In genomic region chr11:57776101-57776511, GRCh38 we compare ENCODE assay signal across 9 cellular contexts. TPM values are rescaled to one million over a fixed set of nuclear protein-coding genes. Genes with fewer than 3 reads are reported as not detected.
DNase-seq lines count a peak whose midpoint lies in the region; TF ChIP-seq lines count a peak whose summit lies in the region.
"Had no signal": no experiment of that assay in that cellular context is flagged by ENCODE, and none has a peak within 500 bp of the region (broad histone marks: within the 10 kb centered on the region; RNA-seq: fewer than 3 reads in every experiment).

No MANE protein-coding gene starts in this region.

- H3K9me3 ChIP-seq in WERI-Rb-1 (ENCODE audit: severe bottlenecking) (no peaks in the 10 kb centered on the region), right atrium auricular region (no peaks in the 10 kb centered on the region)

- H3K27me3 Mint-ChIP-seq in Calu3 (ENCODE audit: unreplicated experiment) = no peaks in the 10 kb centered on the region
- peaks cover 4% of the 10 kb centered on the region for H3K27me3 Mint-ChIP-seq in activated CD4-positive, alpha-beta memory T cell treated with anti-CD3 and anti-CD28 coated beads, Interleukin-2, amount 10 ng/mL, durations not matched to agents 7 days and 5 days

- H3K27me3 ChIP-seq in WERI-Rb-1 (ENCODE audit: insufficient read depth, low read depth, severe bottlenecking) (no peaks in the 10 kb centered on the region), right atrium auricular region (no peaks in the 10 kb centered on the region)

- peaks cover 3% of the 10 kb centered on the region for H3K9me3 Mint-ChIP-seq in Calu3 (ENCODE audit: low read depth, unreplicated experiment)
- H3K9me3 Mint-ChIP-seq in activated CD4-positive, alpha-beta memory T cell treated with anti-CD3 and anti-CD28 coated beads, Interleukin-2, amount 10 ng/mL, durations not matched to agents 7 days and 5 days = no peaks in the 10 kb centered on the region

- CTCF ChIA-PET in Calu3 (lab: Charles Lee) = interaction anchor here (1.2 kb wide), 1 partner anchor 14 kb away, joined by 3 read pairs; the partner anchor contains the start of gene CTNND1
- CTCF ChIA-PET in activated CD4-positive, alpha-beta memory T cell treated with anti-CD3 and anti-CD28 coated beads, Interleukin-2, amount 10 ng/mL, durations not matched to agents 7 days and 5 days (lab: Charles Lee) = no interaction called here

- DNase-seq in Calu3 = no peak
- peak; percentile 30 for DNase-seq in WERI-Rb-1
- DNase-seq in right atrium auricular region (ENCODE audit: low spot score) = no peak
- peak; percentile 49 for DNase-seq in retina
- no peak for DNase-seq in HuH-7 (ENCODE audit: low spot score)
- no peak for DNase-seq in cerebellar cortex (ENCODE audit: low spot score)
- no peak for DNase-seq in activated CD4-positive, alpha-beta memory T cell treated with anti-CD3 and anti-CD28 coated beads, Interleukin-2, amount 10 ng/mL, durations not matched to agents 7 days and 5 days
- DNase-seq in amygdala (lab: John Stamatoyannopoulos, UW) = no peak
- DNase-seq: stimulated activated CD4-positive, alpha-beta T cell treated with anti-CD3 and anti-CD28 coated beads, Interleukin-4, amount 100 ng/mL, for 4 hours had no signal

- H3K4me3 Mint-ChIP-seq in Calu3 (ENCODE audit: low read depth, unreplicated experiment) = peak overlapping the region; percentile 66
- H3K4me3 Mint-ChIP-seq in activated CD4-positive, alpha-beta memory T cell treated with anti-CD3 and anti-CD28 coated beads, Interleukin-2, amount 10 ng/mL, durations not matched to agents 7 days and 5 days = no peak overlapping the region

- POLR2A ChIA-PET in activated CD4-positive, alpha-beta memory T cell treated with anti-CD3 and anti-CD28 coated beads, Interleukin-2, amount 10 ng/mL, durations not matched to agents 7 days and 5 days (lab: Charles Lee) = no interaction called here

- H3K4me1 ChIP-seq in right atrium auricular region = peaks cover 0 to 99% of the 10 kb centered on the region in 2 donors

- H3K4me1 Mint-ChIP-seq in Calu3 (ENCODE audit: low read depth, unreplicated experiment) = peaks cover 92% of the 10 kb centered on the region
- peaks cover 4% of the 10 kb centered on the region for H3K4me1 Mint-ChIP-seq in activated CD4-positive, alpha-beta memory T cell treated with anti-CD3 and anti-CD28 coated beads, Interleukin-2, amount 10 ng/mL, durations not matched to agents 7 days and 5 days

- TF ChIP-seq CTCF in Calu3 (IDR thresholded peaks at IDR 0.05; ENCODE audit: unreplicated experiment) (no peak), WERI-Rb-1 (IDR thresholded peaks at IDR 0.05; ENCODE audit: low read depth, low read length) (no peak), right atrium auricular region (IDR thresholded peaks at IDR 0.05) (no peak)

- H3K36me3 ChIP-seq in WERI-Rb-1 (no peaks in the 10 kb centered on the region), right atrium auricular region (no peaks in the 10 kb centered on the region)

- no peak overlapping the region for H3K4me3 ChIP-seq in WERI-Rb-1 (ENCODE audit: low read depth, low read length)
- H3K4me3 ChIP-seq in right atrium auricular region = peak overlapping the region in 1 of 2 donors; percentile 0

- BruUV-seq in Calu3 (replicated peaks; lab: Mats Ljungman, UMichigan) = no TSS peak

- H3K27ac ChIP-seq in WERI-Rb-1 (no peak overlapping the region), right atrium auricular region (peak overlapping the region; percentile 79 to 90)

- intact Hi-C loops in Calu3 (cut with micrococcal nuclease; ENCODE audit: unreplicated experiment) = no loop called here

- H3K27ac Mint-ChIP-seq in Calu3 (ENCODE audit: unreplicated experiment) = peak overlapping the region; percentile 99
- no peak overlapping the region for H3K27ac Mint-ChIP-seq in activated CD4-positive, alpha-beta memory T cell treated with anti-CD3 and anti-CD28 coated beads, Interleukin-2, amount 10 ng/mL, durations not matched to agents 7 days and 5 days

- H3K36me3 Mint-ChIP-seq in Calu3 (ENCODE audit: insufficient read depth, unreplicated experiment) = peaks cover 78% of the 10 kb centered on the region
- H3K36me3 Mint-ChIP-seq in activated CD4-positive, alpha-beta memory T cell treated with anti-CD3 and anti-CD28 coated beads, Interleukin-2, amount 10 ng/mL, durations not matched to agents 7 days and 5 days (ENCODE audit: low read depth) = no peaks in the 10 kb centered on the region

RNA-seq across cellular contexts. Expression of gene CTNND1, which starts 14.5 kb away (rescaled TPM):
- total RNA-seq in Calu3 (2022) (318 and 323 TPM in 2 replicates), right atrium auricular region (10 to 100 TPM; 58.2 to 63.2 TPM)
- total RNA-seq in activated CD4-positive, alpha-beta memory T cell treated with anti-CD3 and anti-CD28 coated beads, Interleukin-2, amount 10 ng/mL, durations not matched to agents 7 days and 5 days = 1 to 10 TPM; 2.4 to 4.5 TPM

RNA-seq across cellular contexts. Expression of gene BTBD18, which starts 24.5 kb away (rescaled TPM):
- total RNA-seq in Calu3 (2022) (not detected in 2 replicates), right atrium auricular region (not detected)
- not detected for total RNA-seq in activated CD4-positive, alpha-beta memory T cell treated with anti-CD3 and anti-CD28 coated beads, Interleukin-2, amount 10 ng/mL, durations not matched to agents 7 days and 5 days

RNA-seq across cellular contexts. Expression of gene SELENOH, which starts 34.8 kb away (rescaled TPM):
- 124 and 131 TPM in 2 replicates for total RNA-seq in Calu3 (2022)
- 100 to 1,000 TPM; 147 to 159 TPM for total RNA-seq in right atrium auricular region
- 100 to 1,000 TPM; 148 to 162 TPM for total RNA-seq in activated CD4-positive, alpha-beta memory T cell treated with anti-CD3 and anti-CD28 coated beads, Interleukin-2, amount 10 ng/mL, durations not matched to agents 7 days and 5 days

Comparison
In these comparisons a context has a peak if more than half of its experiments do, and no peak if none do; other contexts are left out.
1. DNase-seq: peak in WERI-Rb-1 (single experiment) and retina (single experiment); none in Calu3 (single experiment), right atrium auricular region (single experiment), HuH-7 (single experiment), cerebellar cortex (single experiment), activated CD4-positive, alpha-beta memory T cell treated with anti-CD3 and anti-CD28 coated beads, Interleukin-2, amount 10 ng/mL, durations not matched to agents 7 days and 5 days (single experiment) and amygdala (0 of 56).
2. RNA of gene CTNND1, which starts 14.5 kb away (total RNA-seq): 318 to 323 TPM in Calu3 and 58.2 to 63.2 TPM in right atrium auricular region; 2.4 to 4.5 TPM in activated CD4-positive, alpha-beta memory T cell treated with anti-CD3 and anti-CD28 coated beads, Interleukin-2, amount 10 ng/mL, durations not matched to agents 7 days and 5 days; every median in the first group is over 10 times any median in the second.